In the genomic region with DNA sequence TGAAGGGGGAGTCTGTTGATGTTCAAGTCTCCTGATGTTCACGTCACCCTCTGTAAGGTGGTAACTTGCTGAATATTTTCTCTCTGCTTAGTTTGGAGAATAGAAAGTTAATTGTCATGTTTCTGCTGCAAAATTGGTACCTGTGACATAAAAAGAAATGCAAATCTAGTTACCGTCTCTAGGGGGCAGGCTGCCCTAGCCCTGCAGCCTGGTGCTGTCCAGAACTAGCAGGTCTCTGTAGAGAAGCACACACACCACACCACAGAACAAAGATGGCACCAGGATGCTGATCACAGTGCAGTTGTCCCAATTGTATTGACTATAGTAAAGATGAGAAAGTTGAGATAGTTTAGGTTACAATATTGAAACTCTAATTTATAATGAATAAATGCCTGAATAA, we compare ENCODE assay signal across 1 cellular context.
TF ChIP-seq lines count a peak whose summit lies in the region.

No MANE protein-coding gene starts in this region.

TF ChIP-seq in HepG2, 621 proteins besides CTCF, POLR2A, EP300 and RAD21 (continued from another document):
- TF ChIP-seq, protein P1, sequence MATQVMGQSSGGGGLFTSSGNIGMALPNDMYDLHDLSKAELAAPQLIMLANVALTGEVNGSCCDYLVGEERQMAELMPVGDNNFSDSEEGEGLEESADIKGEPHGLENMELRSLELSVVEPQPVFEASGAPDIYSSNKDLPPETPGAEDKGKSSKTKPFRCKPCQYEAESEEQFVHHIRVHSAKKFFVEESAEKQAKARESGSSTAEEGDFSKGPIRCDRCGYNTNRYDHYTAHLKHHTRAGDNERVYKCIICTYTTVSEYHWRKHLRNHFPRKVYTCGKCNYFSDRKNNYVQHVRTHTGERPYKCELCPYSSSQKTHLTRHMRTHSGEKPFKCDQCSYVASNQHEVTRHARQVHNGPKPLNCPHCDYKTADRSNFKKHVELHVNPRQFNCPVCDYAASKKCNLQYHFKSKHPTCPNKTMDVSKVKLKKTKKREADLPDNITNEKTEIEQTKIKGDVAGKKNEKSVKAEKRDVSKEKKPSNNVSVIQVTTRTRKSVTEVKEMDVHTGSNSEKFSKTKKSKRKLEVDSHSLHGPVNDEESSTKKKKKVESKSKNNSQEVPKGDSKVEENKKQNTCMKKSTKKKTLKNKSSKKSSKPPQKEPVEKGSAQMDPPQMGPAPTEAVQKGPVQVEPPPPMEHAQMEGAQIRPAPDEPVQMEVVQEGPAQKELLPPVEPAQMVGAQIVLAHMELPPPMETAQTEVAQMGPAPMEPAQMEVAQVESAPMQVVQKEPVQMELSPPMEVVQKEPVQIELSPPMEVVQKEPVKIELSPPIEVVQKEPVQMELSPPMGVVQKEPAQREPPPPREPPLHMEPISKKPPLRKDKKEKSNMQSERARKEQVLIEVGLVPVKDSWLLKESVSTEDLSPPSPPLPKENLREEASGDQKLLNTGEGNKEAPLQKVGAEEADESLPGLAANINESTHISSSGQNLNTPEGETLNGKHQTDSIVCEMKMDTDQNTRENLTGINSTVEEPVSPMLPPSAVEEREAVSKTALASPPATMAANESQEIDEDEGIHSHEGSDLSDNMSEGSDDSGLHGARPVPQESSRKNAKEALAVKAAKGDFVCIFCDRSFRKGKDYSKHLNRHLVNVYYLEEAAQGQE (IDR thresholded peaks at IDR 0.05; ENCODE audit: borderline replicate concordance in 1 of 2, low read depth in 1 of 2, low read length in 2 of 2): peak in 1 of 2 experiments; percentile 63; a peak in 1 of 4 replicates
- no peak for TF ChIP-seq HDAC2 (CRISPR knock-in tag; IDR thresholded peaks at IDR 0.05)
- no peak for TF ChIP-seq RXRB (CRISPR knock-in tag; IDR thresholded peaks at IDR 0.05; ENCODE audit: borderline replicate concordance)
- 0 out of 2 replicates have a peak, but pooled peaks have one; percentile 39 for TF ChIP-seq ZNF644 (CRISPR knock-in tag; IDR thresholded peaks at IDR 0.05; ENCODE audit: low read depth)
- peak; percentile 55 for TF ChIP-seq SMC3 (IDR thresholded peaks at IDR 0.05; ENCODE audit: low read length)
- peak; percentile 15; the same call in 1 of the 2 replicates for TF ChIP-seq CREB1 (IDR thresholded peaks at IDR 0.05)
- no peak for TF ChIP-seq CREB1 (CRISPR knock-in tag; IDR thresholded peaks at IDR 0.05)
TF ChIP-seq in HepG2: peak in this region for 5.
